In the genomic region with DNA sequence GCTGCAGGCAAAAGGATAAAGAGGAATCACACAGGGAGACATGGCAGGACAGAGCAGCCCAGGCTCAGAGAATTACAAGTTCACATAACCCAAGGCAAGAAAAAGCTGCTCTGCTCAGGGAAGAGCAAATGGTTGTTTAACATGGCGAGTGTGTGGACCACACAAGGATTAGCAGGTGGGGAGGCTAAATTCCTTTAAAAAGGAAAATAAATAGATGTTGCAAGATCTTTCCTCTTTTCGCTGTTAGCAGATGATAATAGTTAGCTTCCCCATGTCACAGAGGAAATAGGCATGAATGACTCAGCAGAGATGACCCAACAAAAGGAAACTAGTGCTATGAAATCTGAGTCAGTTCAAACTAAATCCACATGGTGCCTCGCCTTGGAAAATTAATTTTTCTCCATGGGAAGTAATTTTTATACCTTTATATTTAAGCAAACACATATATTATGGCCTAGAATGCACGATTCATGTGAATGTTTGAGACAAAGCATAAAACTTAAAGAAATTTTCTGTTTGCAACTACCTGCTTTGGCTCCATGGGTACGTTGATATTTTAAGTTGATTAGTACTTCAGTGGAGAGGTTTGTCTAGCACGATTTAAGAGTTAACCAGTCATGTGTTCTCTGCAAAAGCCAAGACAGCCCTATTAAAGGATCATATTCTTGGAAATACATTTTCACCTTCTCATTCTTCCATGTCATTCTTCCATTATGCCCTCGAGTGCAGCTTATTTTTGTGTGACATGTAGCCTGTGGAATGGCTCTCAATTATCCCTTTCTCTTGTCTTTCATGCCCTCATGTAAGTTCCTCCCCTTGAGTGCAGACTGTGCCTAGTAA, we compare ENCODE assay signal across 1 cellular context.
TF ChIP-seq lines count a peak whose summit lies in the region.

No MANE protein-coding gene starts in this region.

TF ChIP-seq in K562, 482 proteins besides CTCF, POLR2A, EP300 and RAD21 (continued from another document and continues in another):
- TF ChIP-seq CREB3 (tag; conservative IDR thresholded peaks at IDR 0.05; ENCODE audit: low read depth) (0 out of 2 replicates have a peak, but pooled peaks have one; percentile 22), ELF1 (tag; IDR thresholded peaks at IDR 0.05) (no peak), CBFA2T3 (IDR thresholded peaks at IDR 0.05) (peak; percentile 22; the same call in 1 of the 2 replicates), RNF2 (IDR thresholded peaks at IDR 0.05) (peak; percentile 26; the same call in 1 of the 2 replicates), CHD2 (IDR thresholded peaks at IDR 0.05; ENCODE audit: low read depth, low read length) (no peak), NEUROD1 (IDR thresholded peaks at IDR 0.05; ENCODE audit: borderline replicate concordance, low read depth, low read length, partially characterized antibody) (peak; percentile 18), SRSF1 (IDR thresholded peaks at IDR 0.05; ENCODE audit: low read depth, low read length) (no peak), JUND (IDR thresholded peaks at IDR 0.05; ENCODE audit: borderline replicate concordance, low read depth, low read length) (peak; percentile 89), JUND (tag; IDR thresholded peaks at IDR 0.05; ENCODE audit: borderline replicate concordance, low read depth, low read length) (peak; percentile 62; the same call in 2 of the 3 replicates), MBD1 (CRISPR knock-in tag; IDR thresholded peaks at IDR 0.05) (no peak), MEF2A (IDR thresholded peaks at IDR 0.05; ENCODE audit: control insufficient read depth, low read depth, low read length) (no peak), IFI16 (CRISPR knock-in tag; IDR thresholded peaks at IDR 0.05) (no peak), RB1 (IDR thresholded peaks at IDR 0.05; ENCODE audit: low read depth) (no peak), NCOR1 (IDR thresholded peaks at IDR 0.05) (no peak), HOXB6 (CRISPR knock-in tag; IDR thresholded peaks at IDR 0.05; ENCODE audit: borderline replicate concordance) (no peak), STAG1 (CRISPR knock-in tag; IDR thresholded peaks at IDR 0.05; ENCODE audit: borderline replicate concordance) (no peak), ETV1 (tag; conservative IDR thresholded peaks at IDR 0.05; ENCODE audit: low read depth) (peak; percentile 69), TCF7 (IDR thresholded peaks at IDR 0.05; ENCODE audit: borderline replicate concordance) (no peak), ZNF175 (CRISPR knock-in tag; IDR thresholded peaks at IDR 0.05; ENCODE audit: low read depth) (peak; percentile 77), MAZ (CRISPR knock-in tag; conservative IDR thresholded peaks at IDR 0.05 in 1 of 2, IDR thresholded peaks at IDR 0.05 in 1 of 2) (no peak), FOXJ2 (tag; IDR thresholded peaks at IDR 0.05) (0 out of 2 replicates have a peak, but pooled peaks have one; percentile 14), ZNF239 (CRISPR knock-in tag; IDR thresholded peaks at IDR 0.05) (no peak), NR0B1 (IDR thresholded peaks at IDR 0.05; ENCODE audit: partially characterized antibody) (no peak), MEF2D (tag; conservative IDR thresholded peaks at IDR 0.05; ENCODE audit: low read depth) (0 out of 2 replicates have a peak, but pooled peaks have one; percentile 20), EP400 (IDR thresholded peaks at IDR 0.05) (peak; percentile 56; the same call in 1 of the 2 replicates), FOSL1 (tag; conservative IDR thresholded peaks at IDR 0.05) (peak; percentile 96), POU5F1 (IDR thresholded peaks at IDR 0.05; ENCODE audit: borderline replicate concordance, low read depth, low read length, partially characterized antibody) (no peak), TEAD2 (tag; IDR thresholded peaks at IDR 0.05) (0 out of 2 replicates have a peak, but pooled peaks have one; percentile 23), SMARCE1 (IDR thresholded peaks at IDR 0.05) (peak; percentile 64; the same call in 1 of the 2 replicates), ARHGAP35 (IDR thresholded peaks at IDR 0.05; ENCODE audit: partially characterized antibody) (no peak), PRMT5 (CRISPR knock-in tag; IDR thresholded peaks at IDR 0.05) (no peak), ZNF324 (CRISPR knock-in tag; IDR thresholded peaks at IDR 0.05) (no peak), NFATC3 (IDR thresholded peaks at IDR 0.05) (0 out of 2 replicates have a peak, but pooled peaks have one; percentile 17), ZNF79 (CRISPR knock-in tag; IDR thresholded peaks at IDR 0.05; ENCODE audit: low read depth) (no peak), RFX1 (IDR thresholded peaks at IDR 0.05) (no peak), RBFOX2 (IDR thresholded peaks at IDR 0.05; ENCODE audit: low read depth, low read length) (peak; percentile 49), U2AF2 (optimal IDR thresholded peaks at IDR 0.05; ENCODE audit: low read depth, low read length) (no peak)
- TF ChIP-seq, protein P1, sequence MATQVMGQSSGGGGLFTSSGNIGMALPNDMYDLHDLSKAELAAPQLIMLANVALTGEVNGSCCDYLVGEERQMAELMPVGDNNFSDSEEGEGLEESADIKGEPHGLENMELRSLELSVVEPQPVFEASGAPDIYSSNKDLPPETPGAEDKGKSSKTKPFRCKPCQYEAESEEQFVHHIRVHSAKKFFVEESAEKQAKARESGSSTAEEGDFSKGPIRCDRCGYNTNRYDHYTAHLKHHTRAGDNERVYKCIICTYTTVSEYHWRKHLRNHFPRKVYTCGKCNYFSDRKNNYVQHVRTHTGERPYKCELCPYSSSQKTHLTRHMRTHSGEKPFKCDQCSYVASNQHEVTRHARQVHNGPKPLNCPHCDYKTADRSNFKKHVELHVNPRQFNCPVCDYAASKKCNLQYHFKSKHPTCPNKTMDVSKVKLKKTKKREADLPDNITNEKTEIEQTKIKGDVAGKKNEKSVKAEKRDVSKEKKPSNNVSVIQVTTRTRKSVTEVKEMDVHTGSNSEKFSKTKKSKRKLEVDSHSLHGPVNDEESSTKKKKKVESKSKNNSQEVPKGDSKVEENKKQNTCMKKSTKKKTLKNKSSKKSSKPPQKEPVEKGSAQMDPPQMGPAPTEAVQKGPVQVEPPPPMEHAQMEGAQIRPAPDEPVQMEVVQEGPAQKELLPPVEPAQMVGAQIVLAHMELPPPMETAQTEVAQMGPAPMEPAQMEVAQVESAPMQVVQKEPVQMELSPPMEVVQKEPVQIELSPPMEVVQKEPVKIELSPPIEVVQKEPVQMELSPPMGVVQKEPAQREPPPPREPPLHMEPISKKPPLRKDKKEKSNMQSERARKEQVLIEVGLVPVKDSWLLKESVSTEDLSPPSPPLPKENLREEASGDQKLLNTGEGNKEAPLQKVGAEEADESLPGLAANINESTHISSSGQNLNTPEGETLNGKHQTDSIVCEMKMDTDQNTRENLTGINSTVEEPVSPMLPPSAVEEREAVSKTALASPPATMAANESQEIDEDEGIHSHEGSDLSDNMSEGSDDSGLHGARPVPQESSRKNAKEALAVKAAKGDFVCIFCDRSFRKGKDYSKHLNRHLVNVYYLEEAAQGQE (CRISPR knock-in tag; IDR thresholded peaks at IDR 0.05; ENCODE audit: low read depth): no peak
- TF ChIP-seq, protein P2, sequence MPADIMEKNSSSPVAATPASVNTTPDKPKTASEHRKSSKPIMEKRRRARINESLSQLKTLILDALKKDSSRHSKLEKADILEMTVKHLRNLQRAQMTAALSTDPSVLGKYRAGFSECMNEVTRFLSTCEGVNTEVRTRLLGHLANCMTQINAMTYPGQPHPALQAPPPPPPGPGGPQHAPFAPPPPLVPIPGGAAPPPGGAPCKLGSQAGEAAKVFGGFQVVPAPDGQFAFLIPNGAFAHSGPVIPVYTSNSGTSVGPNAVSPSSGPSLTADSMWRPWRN (IDR thresholded peaks at IDR 0.05; ENCODE audit: low read depth): no peak
- TF ChIP-seq, protein P3, sequence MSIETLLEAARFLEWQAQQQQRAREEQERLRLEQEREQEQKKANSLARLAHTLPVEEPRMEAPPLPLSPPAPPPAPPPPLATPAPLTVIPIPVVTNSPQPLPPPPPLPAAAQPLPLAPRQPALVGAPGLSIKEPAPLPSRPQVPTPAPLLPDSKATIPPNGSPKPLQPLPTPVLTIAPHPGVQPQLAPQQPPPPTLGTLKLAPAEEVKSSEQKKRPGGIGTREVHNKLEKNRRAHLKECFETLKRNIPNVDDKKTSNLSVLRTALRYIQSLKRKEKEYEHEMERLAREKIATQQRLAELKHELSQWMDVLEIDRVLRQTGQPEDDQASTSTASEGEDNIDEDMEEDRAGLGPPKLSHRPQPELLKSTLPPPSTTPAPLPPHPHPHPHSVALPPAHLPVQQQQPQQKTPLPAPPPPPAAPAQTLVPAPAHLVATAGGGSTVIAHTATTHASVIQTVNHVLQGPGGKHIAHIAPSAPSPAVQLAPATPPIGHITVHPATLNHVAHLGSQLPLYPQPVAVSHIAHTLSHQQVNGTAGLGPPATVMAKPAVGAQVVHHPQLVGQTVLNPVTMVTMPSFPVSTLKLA (conservative IDR thresholded peaks at IDR 0.05): 0 out of 4 replicates have a peak, but pooled peaks of 1 of the 2 experiments have one; percentile 6
- TF ChIP-seq, protein P4, sequence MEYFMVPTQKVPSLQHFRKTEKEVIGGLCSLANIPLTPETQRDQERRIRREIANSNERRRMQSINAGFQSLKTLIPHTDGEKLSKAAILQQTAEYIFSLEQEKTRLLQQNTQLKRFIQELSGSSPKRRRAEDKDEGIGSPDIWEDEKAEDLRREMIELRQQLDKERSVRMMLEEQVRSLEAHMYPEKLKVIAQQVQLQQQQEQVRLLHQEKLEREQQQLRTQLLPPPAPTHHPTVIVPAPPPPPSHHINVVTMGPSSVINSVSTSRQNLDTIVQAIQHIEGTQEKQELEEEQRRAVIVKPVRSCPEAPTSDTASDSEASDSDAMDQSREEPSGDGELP (CRISPR knock-in tag; IDR thresholded peaks at IDR 0.05; ENCODE audit: borderline replicate concordance): no peak
- TF ChIP-seq, protein P5, sequence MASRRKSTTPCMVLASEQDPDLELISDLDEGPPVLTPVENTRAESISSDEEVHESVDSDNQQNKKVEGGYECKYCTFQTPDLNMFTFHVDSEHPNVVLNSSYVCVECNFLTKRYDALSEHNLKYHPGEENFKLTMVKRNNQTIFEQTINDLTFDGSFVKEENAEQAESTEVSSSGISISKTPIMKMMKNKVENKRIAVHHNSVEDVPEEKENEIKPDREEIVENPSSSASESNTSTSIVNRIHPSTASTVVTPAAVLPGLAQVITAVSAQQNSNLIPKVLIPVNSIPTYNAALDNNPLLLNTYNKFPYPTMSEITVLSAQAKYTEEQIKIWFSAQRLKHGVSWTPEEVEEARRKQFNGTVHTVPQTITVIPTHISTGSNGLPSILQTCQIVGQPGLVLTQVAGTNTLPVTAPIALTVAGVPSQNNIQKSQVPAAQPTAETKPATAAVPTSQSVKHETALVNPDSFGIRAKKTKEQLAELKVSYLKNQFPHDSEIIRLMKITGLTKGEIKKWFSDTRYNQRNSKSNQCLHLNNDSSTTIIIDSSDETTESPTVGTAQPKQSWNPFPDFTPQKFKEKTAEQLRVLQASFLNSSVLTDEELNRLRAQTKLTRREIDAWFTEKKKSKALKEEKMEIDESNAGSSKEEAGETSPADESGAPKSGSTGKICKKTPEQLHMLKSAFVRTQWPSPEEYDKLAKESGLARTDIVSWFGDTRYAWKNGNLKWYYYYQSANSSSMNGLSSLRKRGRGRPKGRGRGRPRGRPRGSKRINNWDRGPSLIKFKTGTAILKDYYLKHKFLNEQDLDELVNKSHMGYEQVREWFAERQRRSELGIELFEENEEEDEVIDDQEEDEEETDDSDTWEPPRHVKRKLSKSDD (conservative IDR thresholded peaks at IDR 0.05; ENCODE audit: low read length): no peak
- TF ChIP-seq, protein P6, sequence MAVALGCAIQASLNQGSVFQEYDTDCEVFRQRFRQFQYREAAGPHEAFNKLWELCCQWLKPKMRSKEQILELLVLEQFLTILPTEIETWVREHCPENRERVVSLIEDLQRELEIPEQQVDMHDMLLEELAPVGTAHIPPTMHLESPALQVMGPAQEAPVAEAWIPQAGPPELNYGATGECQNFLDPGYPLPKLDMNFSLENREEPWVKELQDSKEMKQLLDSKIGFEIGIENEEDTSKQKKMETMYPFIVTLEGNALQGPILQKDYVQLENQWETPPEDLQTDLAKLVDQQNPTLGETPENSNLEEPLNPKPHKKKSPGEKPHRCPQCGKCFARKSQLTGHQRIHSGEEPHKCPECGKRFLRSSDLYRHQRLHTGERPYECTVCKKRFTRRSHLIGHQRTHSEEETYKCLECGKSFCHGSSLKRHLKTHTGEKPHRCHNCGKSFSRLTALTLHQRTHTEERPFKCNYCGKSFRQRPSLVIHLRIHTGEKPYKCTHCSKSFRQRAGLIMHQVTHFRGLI (CRISPR knock-in tag; IDR thresholded peaks at IDR 0.05): peak; percentile 35; the same call in 1 of the 2 replicates
- TF ChIP-seq, protein P7, sequence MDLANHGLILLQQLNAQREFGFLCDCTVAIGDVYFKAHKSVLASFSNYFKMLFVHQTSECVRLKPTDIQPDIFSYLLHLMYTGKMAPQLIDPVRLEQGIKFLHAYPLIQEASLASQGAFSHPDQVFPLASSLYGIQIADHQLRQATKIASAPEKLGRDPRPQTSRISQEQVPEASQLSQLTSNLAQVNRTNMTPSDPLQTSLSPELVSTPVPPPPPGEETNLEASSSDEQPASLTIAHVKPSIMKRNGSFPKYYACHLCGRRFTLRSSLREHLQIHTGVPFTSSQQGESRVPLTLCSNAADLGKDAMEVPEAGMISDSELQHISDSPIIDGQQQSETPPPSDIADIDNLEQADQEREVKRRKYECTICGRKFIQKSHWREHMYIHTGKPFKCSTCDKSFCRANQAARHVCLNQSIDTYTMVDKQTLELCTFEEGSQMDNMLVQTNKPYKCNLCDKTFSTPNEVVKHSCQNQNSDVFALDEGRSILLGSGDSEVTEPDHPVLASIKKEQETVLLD (IDR thresholded peaks at IDR 0.05): no peak
